ENCODE assay signal across 11 cellular contexts in the genomic region with DNA sequence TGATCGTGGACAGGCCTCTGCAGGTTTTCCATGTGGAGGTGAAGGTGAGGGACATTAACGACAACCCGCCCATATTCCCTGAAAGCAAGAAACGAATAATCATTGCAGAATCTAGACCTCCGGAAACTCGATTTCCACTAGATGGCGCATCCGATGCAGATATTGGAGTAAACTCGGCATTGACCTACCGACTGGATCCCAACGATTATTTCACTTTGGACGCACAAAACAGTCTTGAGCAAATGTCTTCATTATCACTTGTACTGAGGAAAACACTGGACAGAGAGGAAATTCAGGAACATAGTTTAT. TPM values are rescaled to one million over a fixed set of nuclear protein-coding genes. Genes with fewer than 3 reads are reported as not detected.
DNase-seq lines count a peak whose midpoint lies in the region; ATAC-seq and TF ChIP-seq lines count a peak whose summit lies in the region.
"Had no signal": no experiment of that assay in that cellular context is flagged by ENCODE, and none has a peak within 500 bp of the region (broad histone marks: within the 10 kb centered on the region; RNA-seq: fewer than 3 reads in every experiment).

No MANE protein-coding gene starts in this region.

- no peaks in the 10 kb centered on the region for H3K36me3 Mint-ChIP-seq in activated CD4-positive, alpha-beta T cell treated with anti-CD3 and anti-CD28 coated beads, Interleukin-2, amount 10 ng/mL, durations not matched to agents 7 days and 5 days (ENCODE audit: low read depth)
- H3K36me3 Mint-ChIP-seq in activated CD4-positive, alpha-beta T cell treated with anti-CD3 and anti-CD28 coated beads for 36 hours (ENCODE audit: low read depth), result peaks cover 3% of the 10 kb centered on the region

- peak overlapping the region; percentile 47; the same call in 1 of the 2 replicates for H3K9ac ChIP-seq in iPS-20b (ENCODE audit: low read depth, low read length)

- no peaks in the 10 kb centered on the region for H3K9me3 ChIP-seq in RWPE2 (ENCODE audit: severe bottlenecking)
- H3K9me3 ChIP-seq in iPS-20b (ENCODE audit: insufficient read depth, low read depth, low read length), result no peaks in the 10 kb centered on the region
- H3K9me3 ChIP-seq in upper lobe of right lung, result no peaks in the 10 kb centered on the region

- no peak overlapping the region for H3K27ac ChIP-seq in RWPE2 (ENCODE audit: poor library complexity, severe bottlenecking)
- no peak overlapping the region for H3K27ac ChIP-seq in iPS-20b (ENCODE audit: low read length)
- no peak overlapping the region for H3K27ac ChIP-seq in upper lobe of right lung
- H3K27ac ChIP-seq: SJSA1 had no signal

- peaks cover 16% of the 10 kb centered on the region for H3K9me3 Mint-ChIP-seq in activated CD4-positive, alpha-beta T cell treated with anti-CD3 and anti-CD28 coated beads, Interleukin-2, amount 10 ng/mL, durations not matched to agents 7 days and 5 days
- H3K9me3 Mint-ChIP-seq in activated CD4-positive, alpha-beta T cell treated with anti-CD3 and anti-CD28 coated beads for 36 hours (ENCODE audit: low read depth), result peaks cover 19% of the 10 kb centered on the region

- TF ChIP-seq CTCF in RWPE2 (IDR thresholded peaks at IDR 0.05; ENCODE audit: poor library complexity, severe bottlenecking) (no peak), upper lobe of right lung (IDR thresholded peaks at IDR 0.05) (no peak)

- intact Hi-C loops in activated CD4-positive, alpha-beta T cell treated with anti-CD3 and anti-CD28 coated beads for 36 hours (cut with DNase I, micrococcal nuclease), result loop anchor here (1.0 to 10.0 kb wide), 3 partner anchors 35 to 159 kb away; a partner anchor contains a TSS
- intact Hi-C loops in upper lobe of right lung (cut with DNase I), result no loop called here

- peak overlapping the region; percentile 28 for H3K4me3 Mint-ChIP-seq in activated CD4-positive, alpha-beta T cell treated with anti-CD3 and anti-CD28 coated beads, Interleukin-2, amount 10 ng/mL, durations not matched to agents 7 days and 5 days
- H3K4me3 Mint-ChIP-seq in activated CD4-positive, alpha-beta T cell treated with anti-CD3 and anti-CD28 coated beads for 36 hours, result no peak overlapping the region

- POLR2A ChIA-PET in activated CD4-positive, alpha-beta T cell treated with anti-CD3 and anti-CD28 coated beads, Interleukin-2, amount 10 ng/mL, durations not matched to agents 7 days and 5 days (lab: Charles Lee), result no interaction called here
- POLR2A ChIA-PET in activated CD4-positive, alpha-beta T cell treated with anti-CD3 and anti-CD28 coated beads for 36 hours (lab: Charles Lee), result no interaction called here

- no peak for ATAC-seq in activated CD4-positive, alpha-beta T cell treated with anti-CD3 and anti-CD28 coated beads for 36 hours
- no peak for ATAC-seq in RWPE2 (ENCODE audit: low read depth)
- peak; percentile 62 for ATAC-seq in upper lobe of right lung
- ATAC-seq in HG03097 (IDR thresholded peaks at IDR 0.05; ENCODE audit: low FRiP score, unreplicated experiment), result no peak

- no peak overlapping the region for H3K27ac Mint-ChIP-seq in activated CD4-positive, alpha-beta T cell treated with anti-CD3 and anti-CD28 coated beads, Interleukin-2, amount 10 ng/mL, durations not matched to agents 7 days and 5 days
- H3K27ac Mint-ChIP-seq in activated CD4-positive, alpha-beta T cell treated with anti-CD3 and anti-CD28 coated beads for 36 hours, result no peak overlapping the region

- peaks cover 4% of the 10 kb centered on the region for H3K27me3 Mint-ChIP-seq in activated CD4-positive, alpha-beta T cell treated with anti-CD3 and anti-CD28 coated beads, Interleukin-2, amount 10 ng/mL, durations not matched to agents 7 days and 5 days
- peaks cover 34% of the 10 kb centered on the region for H3K27me3 Mint-ChIP-seq in activated CD4-positive, alpha-beta T cell treated with anti-CD3 and anti-CD28 coated beads for 36 hours

- DNase-seq in activated CD4-positive, alpha-beta T cell treated with anti-CD3 and anti-CD28 coated beads, Interleukin-2, amount 10 ng/mL, durations not matched to agents 7 days and 5 days, result no peak
- DNase-seq in activated CD4-positive, alpha-beta T cell treated with anti-CD3 and anti-CD28 coated beads for 36 hours, result no peak
- DNase-seq in RWPE2 (ENCODE audit: low spot score) (no peak), upper lobe of right lung (no peak), SHP77 (lab: John Stamatoyannopoulos, UW) (no peak)
- no peak for DNase-seq in activated naive CD4-positive, alpha-beta T cell treated with Interleukin-2 at 50 U/mL for 16 hours
- DNase-seq: Karpas-422; stimulated activated CD4-positive, alpha-beta T cell treated with anti-CD3 and anti-CD28 coated beads, Interleukin-15, amount 100 ng/mL, for 24 hours had no signal

- peak overlapping the region; percentile 17 for H3K4me3 ChIP-seq in RWPE2 (ENCODE audit: severe bottlenecking)
- H3K4me3 ChIP-seq in iPS-20b (ENCODE audit: low read length), result peak overlapping the region; percentile 76
- peak overlapping the region; percentile 37 for H3K4me3 ChIP-seq in upper lobe of right lung
- H3K4me3 ChIP-seq: SJSA1 had no signal

- no peaks in the 10 kb centered on the region for H3K4me1 ChIP-seq in RWPE2 (ENCODE audit: insufficient read depth, poor library complexity, severe bottlenecking)
- no peaks in the 10 kb centered on the region for H3K4me1 ChIP-seq in iPS-20b (ENCODE audit: insufficient read depth, low read length)
- no peaks in the 10 kb centered on the region for H3K4me1 ChIP-seq in upper lobe of right lung
- H3K4me1 ChIP-seq: SJSA1 had no signal

- CTCF ChIA-PET in activated CD4-positive, alpha-beta T cell treated with anti-CD3 and anti-CD28 coated beads, Interleukin-2, amount 10 ng/mL, durations not matched to agents 7 days and 5 days (lab: Charles Lee), result no interaction called here
- CTCF ChIA-PET in activated CD4-positive, alpha-beta T cell treated with anti-CD3 and anti-CD28 coated beads for 36 hours (lab: Charles Lee), result interaction anchor here (1.0 kb wide), 1 partner anchor 10 kb away, joined by 3 read pairs; no protein-coding TSS in a partner anchor

- no peaks in the 10 kb centered on the region for H3K4me1 Mint-ChIP-seq in activated CD4-positive, alpha-beta T cell treated with anti-CD3 and anti-CD28 coated beads, Interleukin-2, amount 10 ng/mL, durations not matched to agents 7 days and 5 days
- H3K4me1 Mint-ChIP-seq in activated CD4-positive, alpha-beta T cell treated with anti-CD3 and anti-CD28 coated beads for 36 hours, result no peaks in the 10 kb centered on the region

- H3K27me3 ChIP-seq in RWPE2 (ENCODE audit: insufficient read depth, poor library complexity, severe bottlenecking) (peaks cover 28% of the 10 kb centered on the region), iPS-20b (ENCODE audit: insufficient read depth, low read length) (no peaks in the 10 kb centered on the region), upper lobe of right lung (no peaks in the 10 kb centered on the region)
- H3K27me3 ChIP-seq: SJSA1 had no signal

- no peaks in the 10 kb centered on the region for H3K36me3 ChIP-seq in RWPE2 (ENCODE audit: low read depth)
- no peaks in the 10 kb centered on the region for H3K36me3 ChIP-seq in iPS-20b (ENCODE audit: insufficient read depth, low read depth, low read length)
- no peaks in the 10 kb centered on the region for H3K36me3 ChIP-seq in upper lobe of right lung
- H3K36me3 ChIP-seq: SJSA1 had no signal

RNA-seq across cellular contexts. Expression of a gene that starts 0.6 kb away (rescaled TPM):
- not detected for total RNA-seq in activated CD4-positive, alpha-beta T cell treated with anti-CD3 and anti-CD28 coated beads, Interleukin-2, amount 10 ng/mL, durations not matched to agents 7 days and 5 days
- not detected for total RNA-seq in activated CD4-positive, alpha-beta T cell treated with anti-CD3 and anti-CD28 coated beads for 36 hours
- 2.3 TPM for total RNA-seq in upper lobe of right lung
- total RNA-seq: SJSA1 had no signal

RNA-seq across cellular contexts. Expression of a gene that starts 7.4 kb away (rescaled TPM):
- not detected for total RNA-seq in activated CD4-positive, alpha-beta T cell treated with anti-CD3 and anti-CD28 coated beads, Interleukin-2, amount 10 ng/mL, durations not matched to agents 7 days and 5 days
- not detected for total RNA-seq in activated CD4-positive, alpha-beta T cell treated with anti-CD3 and anti-CD28 coated beads for 36 hours
- total RNA-seq in upper lobe of right lung, result 8.8 TPM
- total RNA-seq: SJSA1 had no signal

RNA-seq across cellular contexts. Expression of a gene that starts 13.8 kb away (rescaled TPM):
- not detected for total RNA-seq in activated CD4-positive, alpha-beta T cell treated with anti-CD3 and anti-CD28 coated beads, Interleukin-2, amount 10 ng/mL, durations not matched to agents 7 days and 5 days
- not detected for total RNA-seq in activated CD4-positive, alpha-beta T cell treated with anti-CD3 and anti-CD28 coated beads for 36 hours
- 0.38 TPM for total RNA-seq in upper lobe of right lung
- total RNA-seq: SJSA1 had no signal

RNA-seq across cellular contexts. Expression of a gene that starts 26.8 kb away (rescaled TPM):
- total RNA-seq in activated CD4-positive, alpha-beta T cell treated with anti-CD3 and anti-CD28 coated beads, Interleukin-2, amount 10 ng/mL, durations not matched to agents 7 days and 5 days, result not detected
- total RNA-seq in activated CD4-positive, alpha-beta T cell treated with anti-CD3 and anti-CD28 coated beads for 36 hours, result not detected
- total RNA-seq in upper lobe of right lung, result 1.7 TPM
- total RNA-seq: SJSA1 had no signal

RNA-seq across cellular contexts. Expression of a gene that starts 34.4 kb away (rescaled TPM):
- not detected for total RNA-seq in activated CD4-positive, alpha-beta T cell treated with anti-CD3 and anti-CD28 coated beads, Interleukin-2, amount 10 ng/mL, durations not matched to agents 7 days and 5 days
- not detected for total RNA-seq in activated CD4-positive, alpha-beta T cell treated with anti-CD3 and anti-CD28 coated beads for 36 hours
- total RNA-seq in upper lobe of right lung, result 0.20 TPM

Comparison
In these comparisons a context has a peak if more than half of its experiments do, and no peak if none do; other contexts are left out.
1. H3K4me3 ChIP-seq: peak in every context shown above with its lines; median percentile 76 in iPS-20b; 37 in upper lobe of right lung; 17 in RWPE2.